In the genomic region with DNA sequence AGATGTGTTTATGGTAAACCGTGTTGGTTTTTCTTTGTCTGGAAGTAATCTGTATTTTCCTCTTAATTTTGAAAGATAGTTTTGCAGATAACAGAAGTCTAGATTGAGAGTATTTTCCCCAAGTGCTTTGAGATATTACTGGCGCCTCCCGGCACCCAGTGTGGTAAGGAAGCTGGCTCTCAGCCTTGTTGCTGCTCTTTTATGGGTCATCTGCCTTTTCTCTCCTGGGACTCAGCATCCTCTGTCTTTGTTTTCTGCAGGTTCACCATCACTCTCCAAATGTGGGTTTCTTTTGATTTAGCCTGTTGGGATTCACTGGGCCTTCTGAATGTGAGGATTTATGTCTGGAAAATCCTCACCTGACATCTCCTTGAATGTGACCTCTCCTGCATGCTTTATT, we compare ENCODE assay signal across 26 cellular contexts.
"Had no signal": no experiment of that assay in that cellular context is flagged by ENCODE, and none has a peak within 500 bp of the region (broad histone marks: within the 10 kb centered on the region; RNA-seq: fewer than 3 reads in every experiment).

No MANE protein-coding gene starts in this region.

- ATAC-seq: naive thymus-derived CD4-positive, alpha-beta T cell; natural killer cell; pancreas; right cardiac atrium; right lobe of liver; stimulated activated effector memory CD8-positive, alpha-beta T cell treated with anti-CD3 and anti-CD28 coated beads, Interleukin-12 subunit alpha, Interleukin-12 subunit beta, amount 100 ng/mL, for 72 hours; stimulated activated naive B cell treated with anti-CD40 and anti-IgM and Interleukin-4, amounts not matched to agents 10 μg/mL and 1 μg/mL and 100 μg/mL, for 72 hours had no signal

- DNase-seq: naive thymus-derived CD4-positive, alpha-beta T cell; natural killer cell; occipital lobe; pancreas; right lobe of liver; stimulated activated CD4-positive, alpha-beta T cell treated with anti-CD3 and anti-CD28 coated beads, Interleukin-12 subunit alpha, Interleukin-12 subunit beta, amount 100 ng/mL, for 4 hours; stimulated activated CD4-positive, alpha-beta T cell treated with anti-CD3 and anti-CD28 coated beads, Interleukin-2, amount 100 ng/mL, for 24 hours; stimulated activated CD4-positive, alpha-beta T cell treated with anti-CD3 and anti-CD28 coated beads, Interleukin-2, amount 100 ng/mL, for 48 hours; stimulated activated CD4-positive, alpha-beta T cell treated with anti-CD3 and anti-CD28 coated beads, Interleukin-4, amount 100 ng/mL, for 24 hours; stimulated activated naive B cell treated with anti-CD40 and anti-IgM and Interleukin-4, amounts not matched to agents 10 μg/mL and 1 μg/mL and 100 μg/mL, for 72 hours; stimulated activated naive CD4-positive, alpha-beta T cell treated with Interleukin-2 at 50 U/mL for 16 hours; stomach; thyroid gland; trophoblast cell; upper lobe of left lung had no signal

- H3K4me3 ChIP-seq: neural progenitor cell, pancreas, prostate gland, right lobe of liver, skin epidermis, smooth muscle cell, spleen, stomach, thoracic aorta, thyroid gland, tibial nerve, upper lobe of left lung, vagina had no signal

- H3K27me3 ChIP-seq: right lobe of liver, thyroid gland, upper lobe of left lung, vagina had no signal

- H3K36me3 ChIP-seq: neural progenitor cell, pancreas, prostate gland, right lobe of liver, spleen, stomach, thoracic aorta, thyroid gland, tibial nerve, upper lobe of left lung, vagina had no signal

- H2AFZ ChIP-seq: neural progenitor cell had no signal

- H3K9me3 ChIP-seq: pancreas, prostate gland, right lobe of liver, spleen, stomach, thoracic aorta, thyroid gland, upper lobe of left lung, vagina had no signal

- H3K4me1 ChIP-seq: pancreas, prostate gland, spleen, thyroid gland, upper lobe of left lung, vagina had no signal

- H3K27ac ChIP-seq: neural progenitor cell, pancreas, prostate gland, right lobe of liver, skin epidermis, spleen, stomach, thoracic aorta, thyroid gland, tibial nerve, upper lobe of left lung, vagina had no signal

- FAIRE-seq: pancreas, urothelium cell line had no signal

- H3K9ac ChIP-seq: neural progenitor cell had no signal

- H3K4me2 ChIP-seq: neural progenitor cell, smooth muscle cell had no signal
